8 cellular contexts compared by ENCODE assay signal in genomic region chr19:7197760-7198696, GRCh38.
DNase-seq lines count a peak whose midpoint lies in the region; ATAC-seq and TF ChIP-seq lines count a peak whose summit lies in the region.

No MANE protein-coding gene starts in this region.

- H3K36me3 ChIP-seq in Peyer's patch (no peaks in the 10 kb centered on the region), fibroblast of lung (ENCODE audit: control insufficient read depth, insufficient read depth, low read length) (no peaks in the 10 kb centered on the region)
- no peaks in the 10 kb centered on the region for H3K36me3 ChIP-seq in naive thymus-derived CD4-positive, alpha-beta T cell (ENCODE audit: control insufficient read depth in 2 of 3, insufficient read depth in 3 of 3, low read length in 3 of 3)

- H3K4me3 ChIP-seq in Peyer's patch (peak overlapping the region; percentile 46 to 88 (median 62)), fibroblast of lung (replicated peaks in 1 of 4; ENCODE audit: control extremely low read depth in 1 of 4, insufficient read depth in 1 of 4, low read depth in 3 of 4, low read length in 4 of 4) (peak overlapping the region; percentile 47 to 76 (median 60))
- peak overlapping the region; percentile 75 for H3K4me3 ChIP-seq in naive thymus-derived CD4-positive, alpha-beta T cell (ENCODE audit: low read length)

- H3K79me2 ChIP-seq in fibroblast of lung (ENCODE audit: control insufficient read depth, insufficient read depth, low read length): no peaks in the 10 kb centered on the region

- peaks cover 17% of the 10 kb centered on the region for H3K27me3 Mint-ChIP-seq in IgD-negative memory B cell
- H3K27me3 Mint-ChIP-seq in naive thymus-derived CD4-positive, alpha-beta T cell: peaks cover 0 to 47% (median 0%) of the 10 kb centered on the region in 5 donors

- H3K9me3 Mint-ChIP-seq in IgD-negative memory B cell: no peaks in the 10 kb centered on the region
- H3K9me3 Mint-ChIP-seq in naive thymus-derived CD4-positive, alpha-beta T cell: peaks cover 0 to 9% (median 0%) of the 10 kb centered on the region in 11 donors
- H3K9me3 Mint-ChIP-seq in stimulated activated effector memory CD8-positive, alpha-beta T cell treated with anti-CD3 and anti-CD28 coated beads, Interleukin-12 subunit alpha, Interleukin-12 subunit beta, amount 100 ng/mL, for 72 hours: no peaks in the 10 kb centered on the region

- H3K4me2 ChIP-seq in fibroblast of lung (ENCODE audit: extremely low read depth, insufficient read depth, low read length): peak overlapping the region; percentile 73

- peak overlapping the region; percentile 77 for H2AFZ ChIP-seq in fibroblast of lung (ENCODE audit: low read length)

- H3K9me3 ChIP-seq in Peyer's patch (no peaks in the 10 kb centered on the region), fibroblast of lung (ENCODE audit: control insufficient read depth, insufficient read depth, low read depth, low read length) (no peaks in the 10 kb centered on the region)
- no peaks in the 10 kb centered on the region for H3K9me3 ChIP-seq in naive thymus-derived CD4-positive, alpha-beta T cell (ENCODE audit: control insufficient read depth in 2 of 3, low read length in 3 of 3)

- intact Hi-C loops in naive thymus-derived CD4-positive, alpha-beta T cell (cut with micrococcal nuclease): loop anchor here (1.0 to 10.0 kb wide), 14 partner anchors 15 to 1293 kb away; partner anchors contain the start of genes ARHGEF18 (in 2 of the 2), INSR (in 2 of the 2), ALKBH7 (in 1 of the 2) and CD320 (in 1 of the 2)

- TF ChIP-seq CTCF in Peyer's patch (IDR thresholded peaks at IDR 0.05) (peak in 3 of 6 experiments; percentile 42 to 47 (median 42)), fibroblast of lung (conservative IDR thresholded peaks at IDR 0.05 in 1 of 2, IDR thresholded peaks at IDR 0.05 in 1 of 2; ENCODE audit: low read depth in 1 of 2, low read length in 2 of 2) (peak in 1 of 2 donors; percentile 7)

- peaks cover 5 to 8% (median 7%) of the 10 kb centered on the region in 3 donors for H3K4me1 Mint-ChIP-seq in IgD-negative memory B cell
- peaks cover 0 to 20% (median 14%) of the 10 kb centered on the region in 7 donors for H3K4me1 Mint-ChIP-seq in naive thymus-derived CD4-positive, alpha-beta T cell
- H3K4me1 Mint-ChIP-seq in stimulated activated effector memory CD8-positive, alpha-beta T cell treated with anti-CD3 and anti-CD28 coated beads, Interleukin-12 subunit alpha, Interleukin-12 subunit beta, amount 100 ng/mL, for 72 hours: peaks cover 20% of the 10 kb centered on the region

- H3K9ac ChIP-seq in fibroblast of lung (ENCODE audit: insufficient read depth, low read length): peak overlapping the region; percentile 28

- no peaks in the 10 kb centered on the region for H3K36me3 Mint-ChIP-seq in IgD-negative memory B cell
- peaks cover 0 to 7% (median 0%) of the 10 kb centered on the region in 5 donors for H3K36me3 Mint-ChIP-seq in naive thymus-derived CD4-positive, alpha-beta T cell
- peaks cover 12% of the 10 kb centered on the region for H3K36me3 Mint-ChIP-seq in stimulated activated effector memory CD8-positive, alpha-beta T cell treated with anti-CD3 and anti-CD28 coated beads, Interleukin-12 subunit alpha, Interleukin-12 subunit beta, amount 100 ng/mL, for 72 hours

- DNase-seq in DMS79 (lab: John Stamatoyannopoulos, UW): peak; percentile 81
- peak; percentile 78 to 95 (median 94) for DNase-seq in Peyer's patch
- DNase-seq in activated T-helper 1 cell treated with anti-CD3 and anti-CD28 coated beads, Interleukin-2, amount 50 U/mL, for 16 hours (ENCODE audit: low read depth in 1 of 2, low spot score in 1 of 2): peak; percentile 66 to 86
- peak; percentile 94 to 97 for DNase-seq in fibroblast of lung (ENCODE audit: low read depth in 2 of 2)
- DNase-seq in naive thymus-derived CD4-positive, alpha-beta T cell: peak; percentile 91 to 95 (median 94)
- peak; percentile 88 to 93 for DNase-seq in stimulated activated effector memory CD8-positive, alpha-beta T cell treated with anti-CD3 and anti-CD28 coated beads, Interleukin-12 subunit alpha, Interleukin-12 subunit beta, amount 100 ng/mL, for 72 hours (ENCODE audit: low spot score in 2 of 2)

- CTCF ChIA-PET in naive thymus-derived CD4-positive, alpha-beta T cell (lab: Charles Lee): interaction anchor here (0.9 kb wide), 1 partner anchor 487 kb away, joined by 9 read pairs; no protein-coding TSS in a partner anchor

- ATAC-seq in GM21528 (IDR thresholded peaks at IDR 0.05; ENCODE audit: low FRiP score, unreplicated experiment): peak; percentile 72
- peak; percentile 92 for ATAC-seq in naive thymus-derived CD4-positive, alpha-beta T cell
- ATAC-seq in stimulated activated effector memory CD8-positive, alpha-beta T cell treated with anti-CD3 and anti-CD28 coated beads, Interleukin-12 subunit alpha, Interleukin-12 subunit beta, amount 100 ng/mL, for 72 hours: peak; percentile 87

- H3K27me3 ChIP-seq in Peyer's patch (no peaks in the 10 kb centered on the region), fibroblast of lung (ENCODE audit: control insufficient read depth, insufficient read depth, low read length) (no peaks in the 10 kb centered on the region)
- H3K27me3 ChIP-seq in naive thymus-derived CD4-positive, alpha-beta T cell (ENCODE audit: control insufficient read depth in 2 of 2, insufficient read depth in 2 of 2, low read length in 2 of 2): no peaks in the 10 kb centered on the region

- H3K27ac ChIP-seq in Peyer's patch: peak overlapping the region; percentile 60 to 95 (median 75)
- peak overlapping the region; percentile 41 for H3K27ac ChIP-seq in fibroblast of lung (ENCODE audit: insufficient read depth, low read length)
- peak overlapping the region; percentile 71 for H3K27ac ChIP-seq in naive thymus-derived CD4-positive, alpha-beta T cell (ENCODE audit: low read depth, low read length)

- no peaks in the 10 kb centered on the region for H4K20me1 ChIP-seq in fibroblast of lung (ENCODE audit: control insufficient read depth, extremely low read depth, insufficient read depth, low read length)

- POLR2A ChIA-PET in naive thymus-derived CD4-positive, alpha-beta T cell (lab: Charles Lee): interaction anchor here (0.9 to 1.0 kb wide), 4 partner anchors 8 to 151 kb away, joined by 3 to 5 read pairs (median 3); partner anchors contain the start of genes ARHGEF18 and ZNF557

- H3K4me1 ChIP-seq in Peyer's patch: peaks cover 0 to 28% (median 3%) of the 10 kb centered on the region in 4 donors
- H3K4me1 ChIP-seq in fibroblast of lung (ENCODE audit: control insufficient read depth, extremely low read depth, insufficient read depth, low read length): no peaks in the 10 kb centered on the region
- peaks cover 12 to 15% of the 10 kb centered on the region in 2 donors for H3K4me1 ChIP-seq in naive thymus-derived CD4-positive, alpha-beta T cell (ENCODE audit: control insufficient read depth in 2 of 2, insufficient read depth in 2 of 2, low read length in 2 of 2)

- H3K4me3 Mint-ChIP-seq in IgD-negative memory B cell: peak overlapping the region; percentile 81 to 97 (median 96)
- H3K4me3 Mint-ChIP-seq in naive thymus-derived CD4-positive, alpha-beta T cell: peak overlapping the region; percentile 88 to 99 (median 94)
- peak overlapping the region; percentile 82 for H3K4me3 Mint-ChIP-seq in stimulated activated effector memory CD8-positive, alpha-beta T cell treated with anti-CD3 and anti-CD28 coated beads, Interleukin-12 subunit alpha, Interleukin-12 subunit beta, amount 100 ng/mL, for 72 hours

- H3K27ac Mint-ChIP-seq in IgD-negative memory B cell: peak overlapping the region; percentile 76 to 99 (median 87)
- peak overlapping the region; percentile 95 to 100 (median 97) for H3K27ac Mint-ChIP-seq in naive thymus-derived CD4-positive, alpha-beta T cell
- H3K27ac Mint-ChIP-seq in stimulated activated effector memory CD8-positive, alpha-beta T cell treated with anti-CD3 and anti-CD28 coated beads, Interleukin-12 subunit alpha, Interleukin-12 subunit beta, amount 100 ng/mL, for 72 hours: peak overlapping the region; percentile 85

- peak; percentile 56 to 66 for TF ChIP-seq POLR2A in Peyer's patch (IDR thresholded peaks at IDR 0.05)

Comparison
In these comparisons a context has a peak if more than half of its experiments do, and no peak if none do; other contexts are left out.
1. Peak in every context shown above with its lines: DNase-seq, ATAC-seq, H3K4me3 ChIP-seq and H3K27ac ChIP-seq.